In the genomic region with DNA sequence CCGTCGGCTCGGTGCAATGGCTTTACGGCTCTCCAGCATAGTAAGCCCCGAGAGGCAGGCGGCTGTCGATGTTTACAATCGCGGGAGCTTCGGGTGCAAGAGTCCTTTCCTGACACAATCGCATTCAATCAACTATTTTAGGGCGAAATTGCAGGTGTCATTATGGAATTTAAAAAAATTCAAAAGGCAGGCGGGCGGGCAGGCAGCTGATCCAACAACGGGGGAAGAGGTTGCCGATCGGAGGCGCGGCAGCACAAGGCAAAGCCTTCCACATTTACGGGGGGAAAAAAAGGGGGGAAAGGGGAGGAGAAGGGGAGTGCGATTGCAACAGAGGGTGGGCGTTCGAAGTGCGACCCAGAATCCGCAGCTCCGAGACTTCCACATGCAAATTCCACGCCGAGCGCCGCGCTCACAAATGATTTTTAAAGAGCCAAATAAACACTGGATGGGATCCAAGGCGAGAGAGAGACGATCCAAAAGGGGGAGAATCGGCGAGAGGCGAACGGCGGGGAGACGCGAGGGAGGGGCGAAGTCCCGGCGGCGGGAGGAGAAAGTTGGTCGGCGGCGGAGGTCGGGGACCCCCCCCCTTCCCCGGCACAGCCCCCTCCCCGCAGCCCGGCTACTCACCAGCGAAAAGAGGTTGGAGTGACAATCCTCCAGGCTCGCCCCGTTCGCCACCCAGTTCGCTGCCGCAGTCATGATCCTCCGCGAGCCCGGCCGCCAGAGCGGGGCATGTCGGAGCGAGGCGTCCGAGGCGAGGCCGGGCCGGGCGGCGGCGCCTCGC, we compare ENCODE assay signal across 8 cellular contexts. TPM values are rescaled to one million over a fixed set of nuclear protein-coding genes. Genes with fewer than 3 reads are reported as not detected.
DNase-seq lines count a peak whose midpoint lies in the region; ATAC-seq and TF ChIP-seq lines count a peak whose summit lies in the region.

No MANE protein-coding gene starts in this region.

- H3K4me1 Mint-ChIP-seq in CD14-positive monocyte (peaks cover 65% of the 10 kb centered on the region), naive B cell (peaks cover 31 to 53% (median 51%) of the 10 kb centered on the region in 3 donors)
- peaks cover 37% of the 10 kb centered on the region for H3K4me1 Mint-ChIP-seq in stimulated activated naive CD8-positive, alpha-beta T cell treated with anti-CD3 and anti-CD28 coated beads, Interleukin-15, amount 100 ng/mL, for 72 hours

- no peaks in the 10 kb centered on the region for H3K27me3 ChIP-seq in fibroblast of lung (ENCODE audit: control insufficient read depth, insufficient read depth, low read length)

- no peaks in the 10 kb centered on the region for H3K36me3 ChIP-seq in fibroblast of lung (ENCODE audit: control insufficient read depth, insufficient read depth, low read length)

- ATAC-seq in GM19463 (IDR thresholded peaks at IDR 0.05; ENCODE audit: unreplicated experiment) (peak; percentile 23), naive B cell (ENCODE audit: low read depth in 2 of 2) (peak; percentile 45 to 50)
- peak; percentile 64 for ATAC-seq in stimulated activated naive CD8-positive, alpha-beta T cell treated with anti-CD3 and anti-CD28 coated beads, Interleukin-15, amount 100 ng/mL, for 72 hours

- H3K36me3 Mint-ChIP-seq in CD14-positive monocyte = peaks cover 4 to 7% of the 10 kb centered on the region in 2 donors
- H3K36me3 Mint-ChIP-seq in naive B cell = peaks cover 0 to 7% of the 10 kb centered on the region in 2 donors

- H3K4me1 ChIP-seq in fibroblast of lung (ENCODE audit: control insufficient read depth, extremely low read depth, insufficient read depth, low read length) = peaks cover 4% of the 10 kb centered on the region

- H3K9me3 ChIP-seq in fibroblast of lung (ENCODE audit: control insufficient read depth, insufficient read depth, low read depth, low read length) = no peaks in the 10 kb centered on the region

- peak overlapping the region; percentile 80 to 95 (median 90) for H3K4me3 ChIP-seq in fibroblast of lung (replicated peaks in 1 of 4; ENCODE audit: control extremely low read depth in 1 of 4, insufficient read depth in 1 of 4, low read depth in 3 of 4, low read length in 4 of 4)

- H3K9me3 Mint-ChIP-seq in CD14-positive monocyte (no peaks in the 10 kb centered on the region), naive B cell (no peaks in the 10 kb centered on the region)
- no peaks in the 10 kb centered on the region for H3K9me3 Mint-ChIP-seq in stimulated activated naive CD8-positive, alpha-beta T cell treated with anti-CD3 and anti-CD28 coated beads, Interleukin-15, amount 100 ng/mL, for 72 hours

- H3K9ac ChIP-seq in fibroblast of lung (ENCODE audit: insufficient read depth, low read length) = peak overlapping the region; percentile 70

- H2AFZ ChIP-seq in fibroblast of lung (ENCODE audit: low read length) = no peak overlapping the region

- H4K20me1 ChIP-seq in fibroblast of lung (ENCODE audit: control insufficient read depth, extremely low read depth, insufficient read depth, low read length) = peaks cover 11% of the 10 kb centered on the region

- intact Hi-C loops in CD14-positive monocyte (cut with micrococcal nuclease) = loop anchor here (5.0 to 10.0 kb wide), 4 partner anchors 128 to 318 kb away; a partner anchor contains a TSS

- H3K27me3 Mint-ChIP-seq in CD14-positive monocyte (ENCODE audit: low read depth in 3 of 3) = peaks cover 0 to 1% (median 1%) of the 10 kb centered on the region in 3 donors
- no peaks in the 10 kb centered on the region for H3K27me3 Mint-ChIP-seq in naive B cell
- H3K27me3 Mint-ChIP-seq in stimulated activated naive CD8-positive, alpha-beta T cell treated with anti-CD3 and anti-CD28 coated beads, Interleukin-15, amount 100 ng/mL, for 72 hours = peaks cover 6% of the 10 kb centered on the region

- peaks cover 53% of the 10 kb centered on the region for H3K79me2 ChIP-seq in fibroblast of lung (ENCODE audit: control insufficient read depth, insufficient read depth, low read length)

- H3K4me3 Mint-ChIP-seq in CD14-positive monocyte (peak overlapping the region; percentile 93 to 99), naive B cell (peak overlapping the region; percentile 84 to 100 (median 99))
- peak overlapping the region; percentile 83 to 95 for H3K4me3 Mint-ChIP-seq in stimulated activated naive CD8-positive, alpha-beta T cell treated with anti-CD3 and anti-CD28 coated beads, Interleukin-15, amount 100 ng/mL, for 72 hours

- peak overlapping the region; percentile 81 for H3K4me2 ChIP-seq in fibroblast of lung (ENCODE audit: extremely low read depth, insufficient read depth, low read length)

- H3K27ac Mint-ChIP-seq in CD14-positive monocyte (peak overlapping the region; percentile 95 to 98 (median 96)), naive B cell (peak overlapping the region; percentile 95 to 99 (median 97))
- peak overlapping the region; percentile 93 to 98 for H3K27ac Mint-ChIP-seq in stimulated activated naive CD8-positive, alpha-beta T cell treated with anti-CD3 and anti-CD28 coated beads, Interleukin-15, amount 100 ng/mL, for 72 hours

- peak overlapping the region; percentile 71 for H3K27ac ChIP-seq in fibroblast of lung (ENCODE audit: insufficient read depth, low read length)

- DNase-seq in CD14-positive monocyte (ENCODE audit: low spot score) (peak; percentile 71), HT-29 (ENCODE audit: low spot score) (peak; percentile 66), fibroblast of lung (ENCODE audit: low read depth in 2 of 2) (peak; percentile 67 to 73), naive B cell (peak; percentile 69)
- DNase-seq in activated T-helper 1 cell treated with anti-CD3 and anti-CD28 coated beads, Interleukin-2, amount 50 U/mL, for 16 hours (ENCODE audit: low read depth in 1 of 2, low spot score in 1 of 2) = peak; percentile 43 to 44
- DNase-seq in stimulated activated naive CD8-positive, alpha-beta T cell treated with anti-CD3 and anti-CD28 coated beads, Interleukin-15, amount 100 ng/mL, for 72 hours = peak; percentile 69 to 70

- no peak for TF ChIP-seq CTCF in CD14-positive monocyte (IDR thresholded peaks at IDR 0.05)
- peak; percentile 4 to 36 for TF ChIP-seq CTCF in fibroblast of lung (conservative IDR thresholded peaks at IDR 0.05 in 1 of 2, IDR thresholded peaks at IDR 0.05 in 1 of 2; ENCODE audit: low read depth in 1 of 2, low read length in 2 of 2)

TF ChIP-seq in PFSK-1, 5 proteins besides CTCF, POLR2A, EP300 and RAD21:
- TF ChIP-seq FOXP2 (optimal IDR thresholded peaks at IDR 0.05; ENCODE audit: borderline replicate concordance, extremely low read depth, extremely low read length, insufficient read depth) (no peak), TAF1 (IDR thresholded peaks at IDR 0.05; ENCODE audit: borderline replicate concordance, insufficient read depth, low read length) (no peak), POLR2AphosphoS5 (IDR thresholded peaks at IDR 0.05; ENCODE audit: low read depth, low read length) (no peak), SIN3A (IDR thresholded peaks at IDR 0.05; ENCODE audit: borderline replicate concordance, insufficient read depth, low read length) (0 out of 2 replicates have a peak, but pooled peaks have one; percentile 26)
- TF ChIP-seq, protein P1, sequence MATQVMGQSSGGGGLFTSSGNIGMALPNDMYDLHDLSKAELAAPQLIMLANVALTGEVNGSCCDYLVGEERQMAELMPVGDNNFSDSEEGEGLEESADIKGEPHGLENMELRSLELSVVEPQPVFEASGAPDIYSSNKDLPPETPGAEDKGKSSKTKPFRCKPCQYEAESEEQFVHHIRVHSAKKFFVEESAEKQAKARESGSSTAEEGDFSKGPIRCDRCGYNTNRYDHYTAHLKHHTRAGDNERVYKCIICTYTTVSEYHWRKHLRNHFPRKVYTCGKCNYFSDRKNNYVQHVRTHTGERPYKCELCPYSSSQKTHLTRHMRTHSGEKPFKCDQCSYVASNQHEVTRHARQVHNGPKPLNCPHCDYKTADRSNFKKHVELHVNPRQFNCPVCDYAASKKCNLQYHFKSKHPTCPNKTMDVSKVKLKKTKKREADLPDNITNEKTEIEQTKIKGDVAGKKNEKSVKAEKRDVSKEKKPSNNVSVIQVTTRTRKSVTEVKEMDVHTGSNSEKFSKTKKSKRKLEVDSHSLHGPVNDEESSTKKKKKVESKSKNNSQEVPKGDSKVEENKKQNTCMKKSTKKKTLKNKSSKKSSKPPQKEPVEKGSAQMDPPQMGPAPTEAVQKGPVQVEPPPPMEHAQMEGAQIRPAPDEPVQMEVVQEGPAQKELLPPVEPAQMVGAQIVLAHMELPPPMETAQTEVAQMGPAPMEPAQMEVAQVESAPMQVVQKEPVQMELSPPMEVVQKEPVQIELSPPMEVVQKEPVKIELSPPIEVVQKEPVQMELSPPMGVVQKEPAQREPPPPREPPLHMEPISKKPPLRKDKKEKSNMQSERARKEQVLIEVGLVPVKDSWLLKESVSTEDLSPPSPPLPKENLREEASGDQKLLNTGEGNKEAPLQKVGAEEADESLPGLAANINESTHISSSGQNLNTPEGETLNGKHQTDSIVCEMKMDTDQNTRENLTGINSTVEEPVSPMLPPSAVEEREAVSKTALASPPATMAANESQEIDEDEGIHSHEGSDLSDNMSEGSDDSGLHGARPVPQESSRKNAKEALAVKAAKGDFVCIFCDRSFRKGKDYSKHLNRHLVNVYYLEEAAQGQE (IDR thresholded peaks at IDR 0.05; ENCODE audit: insufficient read depth in 1 of 2, low read depth in 2 of 2, low read length in 2 of 2) = no peak

RNA-seq across cellular contexts. Expression of a gene that starts 0.9 kb away (rescaled TPM):
- 1 to 10 TPM; 4.4 to 7.5 TPM for polyA plus RNA-seq in CD14-positive monocyte
- 21.2 and 23.8 TPM in 2 replicates for total RNA-seq in HT-29 (2014; rRNA removed; shearing (Covaris generic))
- 32.3 TPM for polyA plus RNA-seq in PFSK-1 (2012; ENCODE audit: insufficient read length, low read depth)
- 97.3 and 115 TPM in 2 replicates for total RNA-seq in fibroblast of lung
- polyA plus RNA-seq in fibroblast of lung = 40.3 and 56.5 TPM in 2 replicates
- polyA plus RNA-seq in fibroblast of lung (2012) = 17.3 and 27.4 TPM in 2 replicates
- 91.2 and 97.5 TPM in 2 replicates for polyA minus RNA-seq in fibroblast of lung (ENCODE audit: low replicate concordance)
- polyA plus RNA-seq in naive B cell (ENCODE audit: low read depth in 6 of 6) = 10 to 100 TPM; 12.5 to 19.2 (median 16.2) TPM

Comparison
In these comparisons a context has a peak if more than half of its experiments do, and no peak if none do; other contexts are left out.
1. Peak in every context shown above with its lines: DNase-seq, ATAC-seq, H3K4me3 ChIP-seq and H3K27ac ChIP-seq.